ENCODE assay signal across 8 cellular contexts in the genomic region with DNA sequence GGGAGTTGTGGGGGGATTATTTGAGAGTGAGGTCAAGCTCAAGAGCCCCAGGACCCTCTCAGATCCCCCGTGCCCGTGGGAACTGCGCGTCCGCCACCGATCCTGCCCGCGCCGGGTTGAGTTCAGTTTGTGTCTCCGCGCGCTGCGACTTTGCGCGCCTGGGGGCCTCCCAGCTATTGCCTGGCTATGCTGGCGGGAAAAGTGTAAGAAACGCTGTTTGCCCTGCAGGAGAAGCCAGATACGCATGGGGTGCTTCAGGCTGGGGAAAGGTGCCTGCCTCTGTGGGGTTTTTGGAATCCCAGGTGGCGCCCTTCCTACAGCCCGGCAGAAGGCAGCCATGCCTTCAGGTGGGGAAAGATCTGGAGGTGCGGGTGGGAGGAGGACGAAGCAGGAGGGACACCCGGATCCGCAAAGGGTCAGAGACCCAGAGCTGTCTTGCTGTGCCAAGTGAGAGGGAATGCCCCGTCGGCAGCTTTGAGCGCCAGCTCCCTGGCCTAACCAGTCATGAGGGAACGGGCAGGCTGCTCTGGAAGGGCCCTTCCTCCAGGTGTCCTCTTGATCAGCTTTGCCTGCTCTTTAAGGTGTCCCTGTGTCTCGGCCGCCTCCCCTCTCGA. TPM values are rescaled to one million over a fixed set of nuclear protein-coding genes. Genes with fewer than 3 reads are reported as not detected.
DNase-seq lines count a peak whose midpoint lies in the region; ATAC-seq and TF ChIP-seq lines count a peak whose summit lies in the region.

No MANE protein-coding gene starts in this region.

- H3K9me3 ChIP-seq in iPS-18a (ENCODE audit: control insufficient read depth, low read depth, low read length) = no peaks in the 10 kb centered on the region

- peak overlapping the region; percentile 80 for H3K4me3 Mint-ChIP-seq in activated T-helper 1 cell treated with anti-CD3 and anti-CD28 coated beads, Interleukin-12 subunit alpha, Interleukin-12 subunit beta, Interleukin-2, Interleukin-4 antibody, amounts not matched to agents 30 ng/mL and 10 ng/mL and 1 ng/mL, durations not matched to agents 14 hours and 24 hours and 36 hours
- H3K4me3 Mint-ChIP-seq in stimulated activated naive B cell treated with anti-CD40 and anti-IgM and Interleukin-4, amounts not matched to agents 10 μg/mL and 1 μg/mL and 100 μg/mL, for 72 hours = peak overlapping the region; percentile 89 to 95

- H3K27ac Mint-ChIP-seq in activated T-helper 1 cell treated with anti-CD3 and anti-CD28 coated beads, Interleukin-12 subunit alpha, Interleukin-12 subunit beta, Interleukin-2, Interleukin-4 antibody, amounts not matched to agents 30 ng/mL and 10 ng/mL and 1 ng/mL, durations not matched to agents 14 hours and 24 hours and 36 hours = peak overlapping the region; percentile 97
- H3K27ac Mint-ChIP-seq in stimulated activated naive B cell treated with anti-CD40 and anti-IgM and Interleukin-4, amounts not matched to agents 10 μg/mL and 1 μg/mL and 100 μg/mL, for 72 hours = peak overlapping the region; percentile 99

- H3K9ac ChIP-seq in iPS-18a (ENCODE audit: low read length) = peak overlapping the region; percentile 94

- peaks cover under 1% of the 10 kb centered on the region for H3K36me3 Mint-ChIP-seq in activated T-helper 1 cell treated with anti-CD3 and anti-CD28 coated beads, Interleukin-12 subunit alpha, Interleukin-12 subunit beta, Interleukin-2, Interleukin-4 antibody, amounts not matched to agents 30 ng/mL and 10 ng/mL and 1 ng/mL, durations not matched to agents 14 hours and 24 hours and 36 hours (ENCODE audit: low read depth)
- H3K36me3 Mint-ChIP-seq in stimulated activated naive B cell treated with anti-CD40 and anti-IgM and Interleukin-4, amounts not matched to agents 10 μg/mL and 1 μg/mL and 100 μg/mL, for 72 hours = no peaks in the 10 kb centered on the region

- peak overlapping the region; percentile 93 for H3K27ac ChIP-seq in iPS-18a (ENCODE audit: low read length)

- H3K27me3 ChIP-seq in iPS-18a (ENCODE audit: control insufficient read depth, insufficient read depth, low read length) = no peaks in the 10 kb centered on the region

- ATAC-seq in stimulated activated naive B cell treated with anti-CD40 and anti-IgM and Interleukin-4, amounts not matched to agents 10 μg/mL and 1 μg/mL and 100 μg/mL, for 72 hours (replicated peaks) = no peak
- ATAC-seq in HG03439 (IDR thresholded peaks at IDR 0.05; ENCODE audit: unreplicated experiment) = no peak

- H3K36me3 ChIP-seq in iPS-18a (ENCODE audit: control insufficient read depth, low read depth, low read length) = no peaks in the 10 kb centered on the region

- no peak for TF ChIP-seq CTCF in HFF-Myc (IDR thresholded peaks at IDR 0.05; ENCODE audit: low read depth, low read length, missing control alignments)

- H3K4me3 ChIP-seq in HFF-Myc (replicated peaks; ENCODE audit: low read depth, low read length) (peak overlapping the region; percentile 36), iPS-18a (ENCODE audit: low read length) (peak overlapping the region; percentile 57)

- peaks cover 81% of the 10 kb centered on the region for H3K4me1 Mint-ChIP-seq in activated T-helper 1 cell treated with anti-CD3 and anti-CD28 coated beads, Interleukin-12 subunit alpha, Interleukin-12 subunit beta, Interleukin-2, Interleukin-4 antibody, amounts not matched to agents 30 ng/mL and 10 ng/mL and 1 ng/mL, durations not matched to agents 14 hours and 24 hours and 36 hours (ENCODE audit: low read depth)
- peaks cover 48 to 74% of the 10 kb centered on the region in 2 donors for H3K4me1 Mint-ChIP-seq in stimulated activated naive B cell treated with anti-CD40 and anti-IgM and Interleukin-4, amounts not matched to agents 10 μg/mL and 1 μg/mL and 100 μg/mL, for 72 hours

- H3K4me1 ChIP-seq in iPS-18a (ENCODE audit: control insufficient read depth, low read depth, low read length) = peaks cover 31% of the 10 kb centered on the region

- DNase-seq in HFF-Myc (ENCODE audit: extremely low read depth, low read depth) (no peak), SK-N-DZ (ENCODE audit: low spot score) (no peak), NCI-H345 treated with DMSO at 0.1 percent for 48 hours (lab: John Stamatoyannopoulos, UW; ENCODE audit: unreplicated experiment) (no peak), occipital lobe (lab: John Stamatoyannopoulos, UW) (no peak)
- no peak for DNase-seq in activated T-helper 1 cell treated with anti-CD3 and anti-CD28 coated beads, Interleukin-12 subunit alpha, Interleukin-12 subunit beta, Interleukin-2, Interleukin-4 antibody, amounts not matched to agents 30 ng/mL and 10 ng/mL and 1 ng/mL, durations not matched to agents 14 hours and 24 hours and 36 hours (ENCODE audit: low spot score)
- no peak for DNase-seq in stimulated activated naive B cell treated with anti-CD40 and anti-IgM and Interleukin-4, amounts not matched to agents 10 μg/mL and 1 μg/mL and 100 μg/mL, for 72 hours

- intact Hi-C loops in activated T-helper 1 cell treated with anti-CD3 and anti-CD28 coated beads, Interleukin-12 subunit alpha, Interleukin-12 subunit beta, Interleukin-2, Interleukin-4 antibody, amounts not matched to agents 30 ng/mL and 10 ng/mL and 1 ng/mL, durations not matched to agents 14 hours and 24 hours and 36 hours (cut with micrococcal nuclease) = no loop called here

- H3K27me3 Mint-ChIP-seq in activated T-helper 1 cell treated with anti-CD3 and anti-CD28 coated beads, Interleukin-12 subunit alpha, Interleukin-12 subunit beta, Interleukin-2, Interleukin-4 antibody, amounts not matched to agents 30 ng/mL and 10 ng/mL and 1 ng/mL, durations not matched to agents 14 hours and 24 hours and 36 hours (ENCODE audit: insufficient read depth) = no peaks in the 10 kb centered on the region
- no peaks in the 10 kb centered on the region for H3K27me3 Mint-ChIP-seq in stimulated activated naive B cell treated with anti-CD40 and anti-IgM and Interleukin-4, amounts not matched to agents 10 μg/mL and 1 μg/mL and 100 μg/mL, for 72 hours

- no peaks in the 10 kb centered on the region for H3K9me3 Mint-ChIP-seq in activated T-helper 1 cell treated with anti-CD3 and anti-CD28 coated beads, Interleukin-12 subunit alpha, Interleukin-12 subunit beta, Interleukin-2, Interleukin-4 antibody, amounts not matched to agents 30 ng/mL and 10 ng/mL and 1 ng/mL, durations not matched to agents 14 hours and 24 hours and 36 hours
- H3K9me3 Mint-ChIP-seq in stimulated activated naive B cell treated with anti-CD40 and anti-IgM and Interleukin-4, amounts not matched to agents 10 μg/mL and 1 μg/mL and 100 μg/mL, for 72 hours = no peaks in the 10 kb centered on the region

RNA-seq across cellular contexts. Expression of a gene that starts 22.5 kb away (rescaled TPM):
- total RNA-seq in activated T-helper 1 cell treated with anti-CD3 and anti-CD28 coated beads, Interleukin-12 subunit alpha, Interleukin-12 subunit beta, Interleukin-2, Interleukin-4 antibody, amounts not matched to agents 30 ng/mL and 10 ng/mL and 1 ng/mL, durations not matched to agents 14 hours and 24 hours and 36 hours = not detected in 2 replicates
- not detected in 2 replicates for polyA plus RNA-seq in SK-N-DZ (2014; cell fraction: cytosol; rRNA removed)
- polyA plus RNA-seq in SK-N-DZ (2014; cell fraction: nucleus; rRNA removed) = not detected in 2 replicates
- not detected for total RNA-seq in occipital lobe
